ENCODE assay signal across 6 cellular contexts in genomic region chr10:67691861-67692260, GRCh38. TPM values are rescaled to one million over a fixed set of nuclear protein-coding genes. Genes with fewer than 3 reads are reported as not detected.
"Had no signal": no experiment of that assay in that cellular context is flagged by ENCODE, and none has a peak within 500 bp of the region (broad histone marks: within the 10 kb centered on the region; RNA-seq: fewer than 3 reads in every experiment).

No MANE protein-coding gene starts in this region.

RNA-seq across cellular contexts. Expression of gene CTNNA3, which starts 4.1 kb away (rescaled TPM):
- total RNA-seq: activated naive CD4-positive, alpha-beta T cell treated with anti-CD3 and anti-CD28 coated beads for 36 hours; activated naive CD8-positive, alpha-beta T cell treated with anti-CD3 and anti-CD28 coated beads for 36 hours; activated T-cell treated with anti-CD3 and anti-CD28 coated beads, Interleukin-2, amount 50 U/mL, for 4 hours; activated T-helper 1 cell treated with anti-CD3 and anti-CD28 coated beads, Interleukin-12 subunit alpha, Interleukin-12 subunit beta, Interleukin-2, Interleukin-4 antibody, amounts not matched to agents 30 ng/mL and 10 ng/mL and 1 ng/mL, durations not matched to agents 14 hours and 24 hours and 36 hours; activated T-helper 2 cell treated with anti-CD3 and anti-CD28 coated beads, Interferon-gamma antibody, Interleukin-2, Interleukin-4, amounts not matched to agents 10 μg/mL and 5 μg/mL and 100 μg/mL, durations not matched to agents 14 hours and 24 hours and 36 hours; bronchial epithelial cell had no signal
